1 cellular context compared by ENCODE assay signal in genomic region chr7:23597064-23597907, GRCh38.
TF ChIP-seq lines count a peak whose summit lies in the region.

A gene with protein sequence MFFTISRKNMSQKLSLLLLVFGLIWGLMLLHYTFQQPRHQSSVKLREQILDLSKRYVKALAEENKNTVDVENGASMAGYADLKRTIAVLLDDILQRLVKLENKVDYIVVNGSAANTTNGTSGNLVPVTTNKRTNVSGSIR (plus strand): TSS chr7:23597382. CDS start chr7:23611316, 13,934 bp downstream.

TF ChIP-seq in K562, 482 proteins besides CTCF, POLR2A, EP300 and RAD21 (continued from another document and continues in another):
- TF ChIP-seq, protein P1, sequence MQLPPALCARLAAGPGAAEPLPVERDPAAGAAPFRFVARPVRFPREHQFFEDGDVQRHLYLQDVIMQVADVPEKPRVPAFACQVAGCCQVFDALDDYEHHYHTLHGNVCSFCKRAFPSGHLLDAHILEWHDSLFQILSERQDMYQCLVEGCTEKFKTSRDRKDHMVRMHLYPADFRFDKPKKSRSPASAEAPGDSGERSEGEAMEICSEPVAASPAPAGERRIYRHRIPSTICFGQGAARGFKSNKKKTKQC (CRISPR knock-in tag; IDR thresholded peaks at IDR 0.05) = peak; percentile 87; the same call in 1 of the 2 replicates
- TF ChIP-seq KHSRP (IDR thresholded peaks at IDR 0.05) = no peak
- no peak for TF ChIP-seq NR2C2 (CRISPR knock-in tag; IDR thresholded peaks at IDR 0.05)
- TF ChIP-seq NR2C2 (tag; IDR thresholded peaks at IDR 0.05) = peak; percentile 67
- no peak for TF ChIP-seq ZNF23 (CRISPR knock-in tag; IDR thresholded peaks at IDR 0.05)
- TF ChIP-seq KLF10 (CRISPR knock-in tag; IDR thresholded peaks at IDR 0.05) = no peak
- TF ChIP-seq CREBBP (IDR thresholded peaks at IDR 0.05; ENCODE audit: low read depth, low read length) = no peak
- TF ChIP-seq ZNF280A (IDR thresholded peaks at IDR 0.05; ENCODE audit: low read depth, partially characterized antibody) = no peak
- TF ChIP-seq L3MBTL2 (IDR thresholded peaks at IDR 0.05) = peak; percentile 100
- TF ChIP-seq THRAP3 (IDR thresholded peaks at IDR 0.05; ENCODE audit: borderline replicate concordance) = no peak
- no peak for TF ChIP-seq ZNF311 (CRISPR knock-in tag; IDR thresholded peaks at IDR 0.05)
- no peak for TF ChIP-seq TCFL5 (CRISPR knock-in tag; conservative IDR thresholded peaks at IDR 0.05)
- no peak for TF ChIP-seq ARID2 (IDR thresholded peaks at IDR 0.05)
- no peak for TF ChIP-seq ILK (tag; IDR thresholded peaks at IDR 0.05; ENCODE audit: borderline replicate concordance, low read depth)
- TF ChIP-seq HCFC1 (IDR thresholded peaks at IDR 0.05; ENCODE audit: low read depth, low read length) = peak; percentile 93
- TF ChIP-seq CEBPG (CRISPR knock-in tag; IDR thresholded peaks at IDR 0.05) = 0 out of 2 replicates have a peak, but pooled peaks have one; percentile 26
- no peak for TF ChIP-seq CEBPG (tag; conservative IDR thresholded peaks at IDR 0.05 in 1 of 2, IDR thresholded peaks at IDR 0.05 in 1 of 2)
- TF ChIP-seq GTF2B (IDR thresholded peaks at IDR 0.05; ENCODE audit: extremely low read depth, insufficient read length) = no peak
- no peak for TF ChIP-seq ZNF354B (CRISPR knock-in tag; IDR thresholded peaks at IDR 0.05)
- no peak for TF ChIP-seq FOS (IDR thresholded peaks at IDR 0.05; ENCODE audit: extremely low read depth, insufficient read length)
- TF ChIP-seq GATAD2B (IDR thresholded peaks at IDR 0.05; ENCODE audit: borderline replicate concordance) = no peak
- TF ChIP-seq ZNF217 (CRISPR knock-in tag; IDR thresholded peaks at IDR 0.05) = no peak
- no peak for TF ChIP-seq THAP12 (CRISPR knock-in tag; IDR thresholded peaks at IDR 0.05)
- no peak for TF ChIP-seq MEF2D (tag; conservative IDR thresholded peaks at IDR 0.05; ENCODE audit: low read depth)
- TF ChIP-seq, protein P2, sequence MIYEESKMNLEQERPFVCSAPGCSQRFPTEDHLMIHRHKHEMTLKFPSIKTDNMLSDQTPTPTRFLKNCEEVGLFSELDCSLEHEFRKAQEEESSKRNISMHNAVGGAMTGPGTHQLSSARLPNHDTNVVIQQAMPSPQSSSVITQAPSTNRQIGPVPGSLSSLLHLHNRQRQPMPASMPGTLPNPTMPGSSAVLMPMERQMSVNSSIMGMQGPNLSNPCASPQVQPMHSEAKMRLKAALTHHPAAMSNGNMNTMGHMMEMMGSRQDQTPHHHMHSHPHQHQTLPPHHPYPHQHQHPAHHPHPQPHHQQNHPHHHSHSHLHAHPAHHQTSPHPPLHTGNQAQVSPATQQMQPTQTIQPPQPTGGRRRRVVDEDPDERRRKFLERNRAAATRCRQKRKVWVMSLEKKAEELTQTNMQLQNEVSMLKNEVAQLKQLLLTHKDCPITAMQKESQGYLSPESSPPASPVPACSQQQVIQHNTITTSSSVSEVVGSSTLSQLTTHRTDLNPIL (CRISPR knock-in tag; IDR thresholded peaks at IDR 0.05) = no peak
- TF ChIP-seq PATZ1 (CRISPR knock-in tag; IDR thresholded peaks at IDR 0.05; ENCODE audit: borderline replicate concordance) = no peak
- no peak for TF ChIP-seq ZNF197 (CRISPR knock-in tag; IDR thresholded peaks at IDR 0.05; ENCODE audit: low read depth)
- TF ChIP-seq ZKSCAN1 (IDR thresholded peaks at IDR 0.05; ENCODE audit: low read depth, low read length) = no peak
- TF ChIP-seq POLR2AphosphoS2 (IDR thresholded peaks at IDR 0.05; ENCODE audit: low read length) = no peak
- no peak for TF ChIP-seq NR4A1 (CRISPR knock-in tag; IDR thresholded peaks at IDR 0.05)
- TF ChIP-seq NR4A1 (tag; IDR thresholded peaks at IDR 0.05) = 0 out of 2 replicates have a peak, but pooled peaks have one; percentile 58
- TF ChIP-seq ZNF561 (CRISPR knock-in tag; conservative IDR thresholded peaks at IDR 0.05) = no peak
- no peak; the same call in 1 of the 2 replicates for TF ChIP-seq SP1 (CRISPR knock-in tag; IDR thresholded peaks at IDR 0.05)
- TF ChIP-seq, protein P3, sequence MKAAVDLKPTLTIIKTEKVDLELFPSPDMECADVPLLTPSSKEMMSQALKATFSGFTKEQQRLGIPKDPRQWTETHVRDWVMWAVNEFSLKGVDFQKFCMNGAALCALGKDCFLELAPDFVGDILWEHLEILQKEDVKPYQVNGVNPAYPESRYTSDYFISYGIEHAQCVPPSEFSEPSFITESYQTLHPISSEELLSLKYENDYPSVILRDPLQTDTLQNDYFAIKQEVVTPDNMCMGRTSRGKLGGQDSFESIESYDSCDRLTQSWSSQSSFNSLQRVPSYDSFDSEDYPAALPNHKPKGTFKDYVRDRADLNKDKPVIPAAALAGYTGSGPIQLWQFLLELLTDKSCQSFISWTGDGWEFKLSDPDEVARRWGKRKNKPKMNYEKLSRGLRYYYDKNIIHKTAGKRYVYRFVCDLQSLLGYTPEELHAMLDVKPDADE (conservative IDR thresholded peaks at IDR 0.05; ENCODE audit: control insufficient read depth, low read depth, low read length) = peak; percentile 93
- no peak for TF ChIP-seq ZNF436 (CRISPR knock-in tag; IDR thresholded peaks at IDR 0.05)
- no peak for TF ChIP-seq CUX1 (CRISPR knock-in tag; IDR thresholded peaks at IDR 0.05)
- no peak for TF ChIP-seq KAT7 (CRISPR knock-in tag; IDR thresholded peaks at IDR 0.05; ENCODE audit: borderline replicate concordance)
- TF ChIP-seq ZNF431 (CRISPR knock-in tag; IDR thresholded peaks at IDR 0.05) = no peak
- no peak for TF ChIP-seq GTF2A2 (tag; IDR thresholded peaks at IDR 0.05)
- no peak for TF ChIP-seq ZNF239 (CRISPR knock-in tag; IDR thresholded peaks at IDR 0.05)
- TF ChIP-seq RFX1 (IDR thresholded peaks at IDR 0.05) = no peak
- TF ChIP-seq RUNX1 (IDR thresholded peaks at IDR 0.05; ENCODE audit: low read depth) = no peak
- TF ChIP-seq CHD1 (IDR thresholded peaks at IDR 0.05; ENCODE audit: low read length) = peak; percentile 77
- TF ChIP-seq NCOR1 (IDR thresholded peaks at IDR 0.05) = no peak
- TF ChIP-seq ZFPM2 (CRISPR knock-in tag; IDR thresholded peaks at IDR 0.05) = no peak
- no peak for TF ChIP-seq DIDO1 (tag; IDR thresholded peaks at IDR 0.05; ENCODE audit: low read depth)
- no peak for TF ChIP-seq ZNF79 (CRISPR knock-in tag; IDR thresholded peaks at IDR 0.05; ENCODE audit: low read depth)
- no peak for TF ChIP-seq NFE2 (IDR thresholded peaks at IDR 0.05; ENCODE audit: low read depth)
- TF ChIP-seq EP400 (IDR thresholded peaks at IDR 0.05) = peak; percentile 64
- no peak for TF ChIP-seq ILF3 (IDR thresholded peaks at IDR 0.05; ENCODE audit: borderline replicate concordance)
- TF ChIP-seq MITF (IDR thresholded peaks at IDR 0.05) = peak; percentile 59; the same call in 1 of the 2 replicates
- no peak for TF ChIP-seq PHB2 (IDR thresholded peaks at IDR 0.05; ENCODE audit: low read depth)
- no peak for TF ChIP-seq MECOM (CRISPR knock-in tag; IDR thresholded peaks at IDR 0.05)
- peak; percentile 63 for TF ChIP-seq KDM5B (IDR thresholded peaks at IDR 0.05; ENCODE audit: insufficient replicate concordance, low read depth, low read length)
- peak; percentile 80 for TF ChIP-seq GABPA (tag; conservative IDR thresholded peaks at IDR 0.05; ENCODE audit: low read depth)
- TF ChIP-seq CREB1 (IDR thresholded peaks at IDR 0.05) = no peak; the same call in 1 of the 2 replicates
- TF ChIP-seq CREB1 (CRISPR knock-in tag; IDR thresholded peaks at IDR 0.05) = no peak; the same call in 1 of the 2 replicates
